In genomic region chr10:96910488-96911395, GRCh38 we compare ENCODE assay signal across 9 cellular contexts.
A peak's percentile ranks its signal among the peaks of the same experiment; 100 is the strongest.
DNase-seq lines count a peak whose midpoint lies in the region; ATAC-seq and TF ChIP-seq lines count a peak whose summit lies in the region.
"Had no signal": no experiment of that assay in that cellular context is flagged by ENCODE, and none has a peak within 500 bp of the region (broad histone marks: within the 10 kb centered on the region; RNA-seq: fewer than 3 reads in every experiment).

No MANE protein-coding gene starts in this region.

- ATAC-seq in CD8-positive, alpha-beta T cell: peak; percentile 66
- ATAC-seq in HG03354 (IDR thresholded peaks at IDR 0.05; ENCODE audit: poor library complexity, severe bottlenecking, unreplicated experiment): no peak

- H3K79me2 ChIP-seq in GM23248 (ENCODE audit: insufficient read depth): peaks cover 100% of the 10 kb centered on the region
- H3K79me2 ChIP-seq in fibroblast of lung (ENCODE audit: control insufficient read depth, insufficient read depth, low read length): peaks cover 11% of the 10 kb centered on the region

- CTCF ChIA-PET in CD8-positive, alpha-beta T cell (lab: Charles Lee): interaction anchor here (0.6 to 2.3 kb wide), 10 partner anchors 9 to 270 kb away, joined by 3 to 10 read pairs (median 4); no protein-coding TSS in a partner anchor

- H3K9me2 ChIP-seq in GM23248 (ENCODE audit: insufficient read depth): no peaks in the 10 kb centered on the region

- no peaks in the 10 kb centered on the region for H3K27me3 Mint-ChIP-seq in CD8-positive, alpha-beta T cell (ENCODE audit: low read depth)

- no peak overlapping the region for H3K4me3 ChIP-seq in CD8-positive, alpha-beta T cell (ENCODE audit: low read depth, low read length)
- no peak overlapping the region for H3K4me3 ChIP-seq in GM23248
- no peak overlapping the region for H3K4me3 ChIP-seq in fibroblast of lung (replicated peaks in 1 of 4; ENCODE audit: control extremely low read depth in 1 of 4, insufficient read depth in 1 of 4, low read depth in 3 of 4, low read length in 4 of 4)
- no peak overlapping the region for H3K4me3 ChIP-seq in neutrophil (ENCODE audit: low read depth in 1 of 2, low read length in 1 of 2)
- H3K4me3 ChIP-seq: SK-N-MC had no signal

- intact Hi-C loops in CD8-positive, alpha-beta T cell (cut with DNase I, micrococcal nuclease): loop anchor here in 1 of 2 experiments (5.0 to 10.0 kb wide), 2 partner anchors 117 to 266 kb away; no protein-coding TSS in a partner anchor
- intact Hi-C loops in posterior cingulate gyrus (cut with DNase I): no loop called here

- DNase-seq in CD8-positive, alpha-beta T cell: peak in 1 of 7 experiments; percentile 9
- DNase-seq in GM23248 (peak; percentile 52), RKO (ENCODE audit: low spot score) (peak; percentile 54), fibroblast of lung (ENCODE audit: low read depth in 2 of 2) (peak in 1 of 2 donors; percentile 51), posterior cingulate gyrus (no peak)
- no peak for DNase-seq in effector CD8-positive, alpha-beta T cell (lab: John Stamatoyannopoulos, UW)

- no peak overlapping the region for H3K4me3 Mint-ChIP-seq in CD8-positive, alpha-beta T cell

- H3K9me3 ChIP-seq in CD8-positive, alpha-beta T cell (ENCODE audit: low read length): no peaks in the 10 kb centered on the region
- no peaks in the 10 kb centered on the region for H3K9me3 ChIP-seq in GM23248 (ENCODE audit: low read depth)
- no peaks in the 10 kb centered on the region for H3K9me3 ChIP-seq in fibroblast of lung (ENCODE audit: control insufficient read depth, insufficient read depth, low read depth, low read length)
- H3K9me3 ChIP-seq in neutrophil: no peaks in the 10 kb centered on the region

- no peak overlapping the region for H3K4me2 ChIP-seq in GM23248 (ENCODE audit: unreplicated experiment)
- no peak overlapping the region for H3K4me2 ChIP-seq in fibroblast of lung (ENCODE audit: extremely low read depth, insufficient read depth, low read length)

- H3K27ac ChIP-seq in CD8-positive, alpha-beta T cell (ENCODE audit: low read depth, low read length): no peak overlapping the region
- H3K27ac ChIP-seq in GM23248 (no peak overlapping the region), fibroblast of lung (ENCODE audit: insufficient read depth, low read length) (no peak overlapping the region), neutrophil (no peak overlapping the region)
- H3K27ac ChIP-seq: SK-N-MC had no signal

- no peaks in the 10 kb centered on the region for H3K4me1 ChIP-seq in CD8-positive, alpha-beta T cell (ENCODE audit: insufficient read depth, low read length)
- H3K4me1 ChIP-seq in GM23248 (ENCODE audit: insufficient read depth): no peaks in the 10 kb centered on the region
- H3K4me1 ChIP-seq in fibroblast of lung (ENCODE audit: control insufficient read depth, extremely low read depth, insufficient read depth, low read length): no peaks in the 10 kb centered on the region
- peaks cover 17 to 25% of the 10 kb centered on the region in 2 experiments for H3K4me1 ChIP-seq in neutrophil (ENCODE audit: control insufficient read depth in 1 of 2, insufficient read depth in 1 of 2, low read depth in 1 of 2, low read length in 1 of 2)

- no peaks in the 10 kb centered on the region for H3F3A ChIP-seq in GM23248 (ENCODE audit: insufficient read depth)

- no peaks in the 10 kb centered on the region for H3K27me3 ChIP-seq in CD8-positive, alpha-beta T cell (ENCODE audit: insufficient read depth, low read length)
- H3K27me3 ChIP-seq in GM23248 (replicated peaks; ENCODE audit: insufficient read depth) (no peaks in the 10 kb centered on the region), fibroblast of lung (ENCODE audit: control insufficient read depth, insufficient read depth, low read length) (no peaks in the 10 kb centered on the region), neutrophil (no peaks in the 10 kb centered on the region)

- no peaks in the 10 kb centered on the region for H3K36me3 ChIP-seq in CD8-positive, alpha-beta T cell (ENCODE audit: insufficient read depth, low read length)
- H3K36me3 ChIP-seq in GM23248 (ENCODE audit: low read depth): no peaks in the 10 kb centered on the region
- no peaks in the 10 kb centered on the region for H3K36me3 ChIP-seq in fibroblast of lung (ENCODE audit: control insufficient read depth, insufficient read depth, low read length)
- H3K36me3 ChIP-seq in neutrophil: peaks cover 11% of the 10 kb centered on the region

- in situ Hi-C loops in GM23248 (cut with MboI): no loop called here

- no peak overlapping the region for H3K9ac ChIP-seq in GM23248
- H3K9ac ChIP-seq in fibroblast of lung (ENCODE audit: insufficient read depth, low read length): no peak overlapping the region

- peaks cover 33% of the 10 kb centered on the region for H3K4me1 Mint-ChIP-seq in CD8-positive, alpha-beta T cell (ENCODE audit: low read depth)

- POLR2A ChIA-PET in CD8-positive, alpha-beta T cell (lab: Charles Lee): no interaction called here

- H3K27ac Mint-ChIP-seq in CD8-positive, alpha-beta T cell: no peak overlapping the region

- H3K9me3 Mint-ChIP-seq in CD8-positive, alpha-beta T cell: no peaks in the 10 kb centered on the region

- 0 out of 2 replicates have a peak, but pooled peaks cover 6% of the 10 kb centered on the region for H4K20me1 ChIP-seq in GM23248 (ENCODE audit: insufficient read depth)
- no peaks in the 10 kb centered on the region for H4K20me1 ChIP-seq in fibroblast of lung (ENCODE audit: control insufficient read depth, extremely low read depth, insufficient read depth, low read length)

- H3K36me3 Mint-ChIP-seq in CD8-positive, alpha-beta T cell: peaks cover 56% of the 10 kb centered on the region

- H2AFZ ChIP-seq in GM23248: no peak overlapping the region
- H2AFZ ChIP-seq in fibroblast of lung (ENCODE audit: low read length): no peak overlapping the region

- 89 to 90% methylated on average over 13 of the region's 13 CpGs for WGBS in GM23248 (ENCODE audit: low coverage in 1 of 2, low lambda C conversion rate in 2 of 2, missing lambda C conversion rate in 2 of 2), 2 experiments

- TF ChIP-seq CTCF in CD8-positive, alpha-beta T cell (IDR thresholded peaks at IDR 0.05): peak; percentile 88
- peak; percentile 55 to 70 for TF ChIP-seq CTCF in fibroblast of lung (conservative IDR thresholded peaks at IDR 0.05 in 1 of 2, IDR thresholded peaks at IDR 0.05 in 1 of 2; ENCODE audit: low read depth in 1 of 2, low read length in 2 of 2)
- TF ChIP-seq CTCF in neutrophil (IDR thresholded peaks at IDR 0.05): peak; percentile 58

Comparison
In these comparisons a context has a peak if more than half of its experiments do, and no peak if none do; other contexts are left out.
1. DNase-seq: peak in GM23248 (single experiment) and RKO (single experiment); none in effector CD8-positive, alpha-beta T cell (single experiment) and posterior cingulate gyrus (0 of 10).
2. Peak in every context shown above with its lines, with median percentiles within 50 percentile points of each other: CTCF ChIP-seq.